Comparison of ENCODE assay signal across 11 cellular contexts in genomic region chr1:31460027-31460426, GRCh38. TPM values are rescaled to one million over a fixed set of nuclear protein-coding genes. Genes with fewer than 3 reads are reported as not detected.
DNase-seq lines count a peak whose midpoint lies in the region; ATAC-seq and TF ChIP-seq lines count a peak whose summit lies in the region.
"Had no signal": no experiment of that assay in that cellular context is flagged by ENCODE, and none has a peak within 500 bp of the region (broad histone marks: within the 10 kb centered on the region; RNA-seq: fewer than 3 reads in every experiment).

No MANE protein-coding gene starts in this region.

- no peaks in the 10 kb centered on the region for H3K9me2 ChIP-seq in OCI-LY7 (ENCODE audit: insufficient read depth, low read length)

- H3K79me2 ChIP-seq in OCI-LY7 (ENCODE audit: insufficient read depth, low read depth, low read length): no peaks in the 10 kb centered on the region

- intact Hi-C loops in OCI-LY7 (cut with micrococcal nuclease; ENCODE audit: unreplicated experiment) (no loop called here), transverse colon (cut with DNase I; ENCODE audit: low total_unique reads) (no loop called here), lower leg skin (cut with DNase I; ENCODE audit: low total_unique reads) (no loop called here)

- no peak overlapping the region for H3K27ac ChIP-seq in OCI-LY7 (ENCODE audit: low read depth, low read length, poor library complexity, severe bottlenecking)
- H3K27ac ChIP-seq in transverse colon: no peak overlapping the region
- H3K27ac ChIP-seq: BLaER1 had no signal

- TF ChIP-seq CTCF in OCI-LY7 (conservative IDR thresholded peaks at IDR 0.05; ENCODE audit: low read length): peak; percentile 32; the same call in 1 of the 2 replicates
- peak; percentile 16 for TF ChIP-seq CTCF in fibroblast of pulmonary artery (IDR thresholded peaks at IDR 0.05; ENCODE audit: low read length, missing control alignments)
- TF ChIP-seq CTCF in transverse colon (IDR thresholded peaks at IDR 0.05): peak in 4 of 5 experiments; percentile 18 to 34 (median 26)
- no peak for TF ChIP-seq CTCF in lower leg skin (IDR thresholded peaks at IDR 0.05)

- CTCF ChIA-PET in OCI-LY7 (lab: Charles Lee; ENCODE audit: unreplicated experiment): no interaction called here

- peaks cover 26% of the 10 kb centered on the region for H3K9me3 ChIP-seq in OCI-LY7 (ENCODE audit: low read length)
- peaks cover 27 to 30% of the 10 kb centered on the region in 2 donors for H3K9me3 ChIP-seq in transverse colon

- POLR2A ChIA-PET in OCI-LY7 (lab: Charles Lee): no interaction called here

- DNase-seq in NCI-H748 (lab: John Stamatoyannopoulos, UW; ENCODE audit: unreplicated experiment): peak; percentile 12
- no peak for DNase-seq in NCI-H748 treated with DMSO at 0.1 percent for 48 hours (lab: John Stamatoyannopoulos, UW)
- DNase-seq in OCI-LY7 (ENCODE audit: low spot score): no peak
- peak; percentile 42 for DNase-seq in fibroblast of pulmonary artery (ENCODE audit: low read depth)
- no peak for DNase-seq in transverse colon
- no peak for DNase-seq in GM19240 (ENCODE audit: insufficient read length, low spot score)
- DNase-seq in lower leg skin (ENCODE audit: low spot score in 2 of 2): no peak
- DNase-seq: activated CD8-positive, alpha-beta memory T cell treated with anti-CD3 and anti-CD28 coated beads, Interleukin-2, amount 50 U/mL, for 4 hours; NCI-H2171 had no signal

- no peaks in the 10 kb centered on the region for H3K4me1 ChIP-seq in OCI-LY7 (ENCODE audit: insufficient read depth, low read length, poor library complexity, severe bottlenecking)
- no peaks in the 10 kb centered on the region for H3K4me1 ChIP-seq in transverse colon
- H3K4me1 ChIP-seq: BLaER1 had no signal

- TF ChIP-seq POLR2A in transverse colon (IDR thresholded peaks at IDR 0.05): no peak
- TF ChIP-seq POLR2A in lower leg skin (IDR thresholded peaks at IDR 0.05): no peak

- no peak overlapping the region for H3K4me3 ChIP-seq in OCI-LY7 (ENCODE audit: low read depth, low read length, poor library complexity, severe bottlenecking)
- no peak overlapping the region for H3K4me3 ChIP-seq in fibroblast of pulmonary artery (replicated peaks; ENCODE audit: low read depth, low read length)
- H3K4me3 ChIP-seq in transverse colon: no peak overlapping the region
- no peak overlapping the region for H3K4me3 ChIP-seq in lower leg skin (ENCODE audit: low read depth, poor library complexity, severe bottlenecking)
- H3K4me3 ChIP-seq: BLaER1 had no signal

- no peaks in the 10 kb centered on the region for H4K20me1 ChIP-seq in OCI-LY7 (ENCODE audit: insufficient read depth, low read length)
- H4K20me1 ChIP-seq: BLaER1 had no signal

- in situ Hi-C loops in transverse colon (cut with MboI; ENCODE audit: low pct_ligation_motif_present in 1 of 4, low pct_unique_long_range_greater_than_20kb in 1 of 4, low sequenced_read_pairs in 3 of 4): no loop called here

- H3K36me3 ChIP-seq in OCI-LY7 (ENCODE audit: insufficient read depth, low read length): no peaks in the 10 kb centered on the region
- no peaks in the 10 kb centered on the region for H3K36me3 ChIP-seq in transverse colon
- H3K36me3 ChIP-seq: BLaER1 had no signal

- ATAC-seq in GM19467 (IDR thresholded peaks at IDR 0.05; ENCODE audit: unreplicated experiment): no peak

- TF ChIP-seq EP300 in transverse colon (IDR thresholded peaks at IDR 0.05; ENCODE audit: low read depth): no peak

- 50 to 63% methylated on average over 5 to 6 of the region's 6 CpGs for WGBS in transverse colon (ENCODE audit: low coverage in 1 of 2), 2 donors
- whole genome bisulfite sequencing in lower leg skin, 2 donors: 68 to 69% methylated on average over 6 of the region's 6 CpGs

- no TSS peak for BruUV-seq in OCI-LY7 (replicated peaks; lab: Mats Ljungman, UMichigan)

- H3K4me2 ChIP-seq in OCI-LY7 (ENCODE audit: low read length): no peak overlapping the region
- H3K4me2 ChIP-seq: BLaER1 had no signal

- H2AFZ ChIP-seq in OCI-LY7 (ENCODE audit: low read length): no peak overlapping the region

- peaks cover 14% of the 10 kb centered on the region for H3K27me3 ChIP-seq in transverse colon
- H3K27me3 ChIP-seq: BLaER1 had no signal

RNA-seq across cellular contexts. Expression of gene SERINC2, which starts 47.0 kb away (rescaled TPM):
- 0.82 and 3.5 TPM in 2 replicates for total RNA-seq in OCI-LY7 (2014; rRNA removed; shearing (Covaris generic))
- total RNA-seq in OCI-LY7 (2022) (8.6 and 11.1 TPM in 2 replicates), transverse colon (100 to 1,000 TPM in 3 of 4 donors, 10 to 100 TPM in 1; 85.6 to 343 (median 250) TPM), lower leg skin (10 to 100 TPM; 51.4 to 85.4 (median 60.6) TPM)

Comparison
In these comparisons a context has a peak if more than half of its experiments do, and no peak if none do; other contexts are left out.
1. DNase-seq: peak in NCI-H748 (single experiment) and fibroblast of pulmonary artery (single experiment); none in NCI-H748 treated with DMSO at 0.1 percent for 48 hours (single experiment), OCI-LY7 (single experiment), transverse colon (single experiment), GM19240 (single experiment) and lower leg skin (0 of 2).
2. CTCF ChIP-seq: peak in OCI-LY7 (single experiment), fibroblast of pulmonary artery (single experiment) and transverse colon (4 of 5); none in lower leg skin (0 of 3).
3. RNA of gene SERINC2, which starts 47.0 kb away (total RNA-seq): 85.6 to 343 TPM in transverse colon and 51.4 to 85.4 TPM in lower leg skin; 0.82 to 11.1 TPM in OCI-LY7; every median in the first group is over 4 times any median in the second.